In the genomic region with DNA sequence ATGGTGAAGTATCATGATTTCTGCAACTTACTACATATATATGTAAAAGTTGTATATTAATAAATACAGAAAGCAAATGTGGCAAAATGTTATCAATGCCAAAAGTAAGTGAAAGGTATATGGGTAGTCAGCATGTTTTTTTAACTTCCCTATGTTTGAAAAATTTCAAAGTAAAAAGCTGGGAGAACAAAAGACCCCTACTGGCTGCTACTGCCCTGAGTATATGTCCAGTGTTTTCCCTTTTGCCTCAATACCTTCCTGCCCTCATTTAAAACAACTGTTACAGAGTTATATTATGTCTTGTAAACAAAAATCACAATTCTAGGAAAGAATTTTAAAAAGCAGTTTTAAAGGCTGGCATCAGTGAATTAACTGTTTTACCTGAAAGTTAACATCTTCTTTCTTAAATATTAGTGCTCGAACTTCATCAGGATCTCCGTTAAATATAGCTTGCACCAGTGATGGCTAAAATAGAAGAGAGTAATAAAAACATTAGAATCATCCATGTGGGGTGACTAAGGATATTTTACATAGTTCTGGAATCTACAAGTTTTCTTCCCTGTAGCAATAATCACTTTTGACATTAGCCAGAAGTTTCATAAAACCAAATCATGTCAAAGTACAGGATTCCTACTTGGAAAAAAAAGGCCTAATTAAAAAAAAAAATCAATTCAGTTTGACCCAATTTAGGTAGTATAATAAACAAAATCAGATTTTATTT, we compare ENCODE assay signal across 2 cellular contexts.
TF ChIP-seq lines count a peak whose summit lies in the region.

No MANE protein-coding gene starts in this region.

TF ChIP-seq in IMR-90, 13 proteins besides CTCF, POLR2A, EP300 and RAD21:
- no peak for TF ChIP-seq NFE2L2 (IDR thresholded peaks at IDR 0.05; ENCODE audit: low read depth, low read length)

TF ChIP-seq in GM12878, 131 proteins besides CTCF, POLR2A, EP300 and RAD21:
- no peak for TF ChIP-seq CEBPB (IDR thresholded peaks at IDR 0.05; ENCODE audit: borderline replicate concordance in 1 of 2, low read depth in 2 of 2, low read length in 2 of 2)
- TF ChIP-seq, protein P1, sequence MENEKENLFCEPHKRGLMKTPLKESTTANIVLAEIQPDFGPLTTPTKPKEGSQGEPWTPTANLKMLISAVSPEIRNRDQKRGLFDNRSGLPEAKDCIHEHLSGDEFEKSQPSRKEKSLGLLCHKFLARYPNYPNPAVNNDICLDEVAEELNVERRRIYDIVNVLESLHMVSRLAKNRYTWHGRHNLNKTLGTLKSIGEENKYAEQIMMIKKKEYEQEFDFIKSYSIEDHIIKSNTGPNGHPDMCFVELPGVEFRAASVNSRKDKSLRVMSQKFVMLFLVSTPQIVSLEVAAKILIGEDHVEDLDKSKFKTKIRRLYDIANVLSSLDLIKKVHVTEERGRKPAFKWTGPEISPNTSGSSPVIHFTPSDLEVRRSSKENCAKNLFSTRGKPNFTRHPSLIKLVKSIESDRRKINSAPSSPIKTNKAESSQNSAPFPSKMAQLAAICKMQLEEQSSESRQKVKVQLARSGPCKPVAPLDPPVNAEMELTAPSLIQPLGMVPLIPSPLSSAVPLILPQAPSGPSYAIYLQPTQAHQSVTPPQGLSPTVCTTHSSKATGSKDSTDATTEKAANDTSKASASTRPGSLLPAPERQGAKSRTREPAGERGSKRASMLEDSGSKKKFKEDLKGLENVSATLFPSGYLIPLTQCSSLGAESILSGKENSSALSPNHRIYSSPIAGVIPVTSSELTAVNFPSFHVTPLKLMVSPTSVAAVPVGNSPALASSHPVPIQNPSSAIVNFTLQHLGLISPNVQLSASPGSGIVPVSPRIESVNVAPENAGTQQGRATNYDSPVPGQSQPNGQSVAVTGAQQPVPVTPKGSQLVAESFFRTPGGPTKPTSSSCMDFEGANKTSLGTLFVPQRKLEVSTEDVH (IDR thresholded peaks at IDR 0.05; ENCODE audit: low read depth, partially characterized antibody): no peak
- no peak for TF ChIP-seq CHD1 (IDR thresholded peaks at IDR 0.05; ENCODE audit: low read depth, low read length)
- TF ChIP-seq SUPT20H (IDR thresholded peaks at IDR 0.05; ENCODE audit: borderline replicate concordance, control insufficient read depth, low read depth, low read length): no peak
- TF ChIP-seq IRF4 (IDR thresholded peaks at IDR 0.05; ENCODE audit: low read depth, low read length): no peak
- TF ChIP-seq JUND (IDR thresholded peaks at IDR 0.05; ENCODE audit: low read depth, low read length): no peak
- no peak for TF ChIP-seq NR2C2 (IDR thresholded peaks at IDR 0.05; ENCODE audit: borderline replicate concordance, control insufficient read depth, insufficient read length, low read depth)
- TF ChIP-seq, protein P2, sequence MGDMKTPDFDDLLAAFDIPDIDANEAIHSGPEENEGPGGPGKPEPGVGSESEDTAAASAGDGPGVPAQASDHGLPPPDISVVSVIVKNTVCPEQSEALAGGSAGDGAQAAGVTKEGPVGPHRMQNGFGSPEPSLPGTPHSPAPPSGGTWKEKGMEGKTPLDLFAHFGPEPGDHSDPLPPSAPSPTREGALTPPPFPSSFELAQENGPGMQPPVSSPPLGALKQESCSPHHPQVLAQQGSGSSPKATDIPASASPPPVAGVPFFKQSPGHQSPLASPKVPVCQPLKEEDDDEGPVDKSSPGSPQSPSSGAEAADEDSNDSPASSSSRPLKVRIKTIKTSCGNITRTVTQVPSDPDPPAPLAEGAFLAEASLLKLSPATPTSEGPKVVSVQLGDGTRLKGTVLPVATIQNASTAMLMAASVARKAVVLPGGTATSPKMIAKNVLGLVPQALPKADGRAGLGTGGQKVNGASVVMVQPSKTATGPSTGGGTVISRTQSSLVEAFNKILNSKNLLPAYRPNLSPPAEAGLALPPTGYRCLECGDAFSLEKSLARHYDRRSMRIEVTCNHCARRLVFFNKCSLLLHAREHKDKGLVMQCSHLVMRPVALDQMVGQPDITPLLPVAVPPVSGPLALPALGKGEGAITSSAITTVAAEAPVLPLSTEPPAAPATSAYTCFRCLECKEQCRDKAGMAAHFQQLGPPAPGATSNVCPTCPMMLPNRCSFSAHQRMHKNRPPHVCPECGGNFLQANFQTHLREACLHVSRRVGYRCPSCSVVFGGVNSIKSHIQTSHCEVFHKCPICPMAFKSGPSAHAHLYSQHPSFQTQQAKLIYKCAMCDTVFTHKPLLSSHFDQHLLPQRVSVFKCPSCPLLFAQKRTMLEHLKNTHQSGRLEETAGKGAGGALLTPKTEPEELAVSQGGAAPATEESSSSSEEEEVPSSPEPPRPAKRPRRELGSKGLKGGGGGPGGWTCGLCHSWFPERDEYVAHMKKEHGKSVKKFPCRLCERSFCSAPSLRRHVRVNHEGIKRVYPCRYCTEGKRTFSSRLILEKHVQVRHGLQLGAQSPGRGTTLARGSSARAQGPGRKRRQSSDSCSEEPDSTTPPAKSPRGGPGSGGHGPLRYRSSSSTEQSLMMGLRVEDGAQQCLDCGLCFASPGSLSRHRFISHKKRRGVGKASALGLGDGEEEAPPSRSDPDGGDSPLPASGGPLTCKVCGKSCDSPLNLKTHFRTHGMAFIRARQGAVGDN (IDR thresholded peaks at IDR 0.05): no peak
- TF ChIP-seq, protein P3, sequence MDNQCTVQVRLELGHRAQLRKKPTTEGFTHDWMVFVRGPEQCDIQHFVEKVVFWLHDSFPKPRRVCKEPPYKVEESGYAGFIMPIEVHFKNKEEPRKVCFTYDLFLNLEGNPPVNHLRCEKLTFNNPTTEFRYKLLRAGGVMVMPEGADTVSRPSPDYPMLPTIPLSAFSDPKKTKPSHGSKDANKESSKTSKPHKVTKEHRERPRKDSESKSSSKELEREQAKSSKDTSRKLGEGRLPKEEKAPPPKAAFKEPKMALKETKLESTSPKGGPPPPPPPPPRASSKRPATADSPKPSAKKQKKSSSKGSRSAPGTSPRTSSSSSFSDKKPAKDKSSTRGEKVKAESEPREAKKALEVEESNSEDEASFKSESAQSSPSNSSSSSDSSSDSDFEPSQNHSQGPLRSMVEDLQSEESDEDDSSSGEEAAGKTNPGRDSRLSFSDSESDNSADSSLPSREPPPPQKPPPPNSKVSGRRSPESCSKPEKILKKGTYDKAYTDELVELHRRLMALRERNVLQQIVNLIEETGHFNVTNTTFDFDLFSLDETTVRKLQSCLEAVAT (IDR thresholded peaks at IDR 0.05): no peak; the same call in 1 of the 2 replicates
- no peak for TF ChIP-seq NBN (IDR thresholded peaks at IDR 0.05)
- no peak for TF ChIP-seq NFXL1 (IDR thresholded peaks at IDR 0.05; ENCODE audit: borderline replicate concordance)
- TF ChIP-seq, protein P4, sequence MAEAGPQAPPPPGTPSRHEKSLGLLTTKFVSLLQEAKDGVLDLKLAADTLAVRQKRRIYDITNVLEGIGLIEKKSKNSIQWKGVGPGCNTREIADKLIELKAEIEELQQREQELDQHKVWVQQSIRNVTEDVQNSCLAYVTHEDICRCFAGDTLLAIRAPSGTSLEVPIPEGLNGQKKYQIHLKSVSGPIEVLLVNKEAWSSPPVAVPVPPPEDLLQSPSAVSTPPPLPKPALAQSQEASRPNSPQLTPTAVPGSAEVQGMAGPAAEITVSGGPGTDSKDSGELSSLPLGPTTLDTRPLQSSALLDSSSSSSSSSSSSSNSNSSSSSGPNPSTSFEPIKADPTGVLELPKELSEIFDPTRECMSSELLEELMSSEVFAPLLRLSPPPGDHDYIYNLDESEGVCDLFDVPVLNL (IDR thresholded peaks at IDR 0.05; ENCODE audit: low read depth, low read length): no peak
- TF ChIP-seq ZNF274 (IDR thresholded peaks at IDR 0.05; ENCODE audit: insufficient read depth, insufficient read length): no peak
- TF ChIP-seq SRF (IDR thresholded peaks at IDR 0.05; ENCODE audit: low read depth in 2 of 2, low read length in 2 of 2): no peak
- TF ChIP-seq RFX5 (IDR thresholded peaks at IDR 0.05; ENCODE audit: low read depth, low read length): no peak
